ENCODE assay signal across 8 cellular contexts in the genomic region with DNA sequence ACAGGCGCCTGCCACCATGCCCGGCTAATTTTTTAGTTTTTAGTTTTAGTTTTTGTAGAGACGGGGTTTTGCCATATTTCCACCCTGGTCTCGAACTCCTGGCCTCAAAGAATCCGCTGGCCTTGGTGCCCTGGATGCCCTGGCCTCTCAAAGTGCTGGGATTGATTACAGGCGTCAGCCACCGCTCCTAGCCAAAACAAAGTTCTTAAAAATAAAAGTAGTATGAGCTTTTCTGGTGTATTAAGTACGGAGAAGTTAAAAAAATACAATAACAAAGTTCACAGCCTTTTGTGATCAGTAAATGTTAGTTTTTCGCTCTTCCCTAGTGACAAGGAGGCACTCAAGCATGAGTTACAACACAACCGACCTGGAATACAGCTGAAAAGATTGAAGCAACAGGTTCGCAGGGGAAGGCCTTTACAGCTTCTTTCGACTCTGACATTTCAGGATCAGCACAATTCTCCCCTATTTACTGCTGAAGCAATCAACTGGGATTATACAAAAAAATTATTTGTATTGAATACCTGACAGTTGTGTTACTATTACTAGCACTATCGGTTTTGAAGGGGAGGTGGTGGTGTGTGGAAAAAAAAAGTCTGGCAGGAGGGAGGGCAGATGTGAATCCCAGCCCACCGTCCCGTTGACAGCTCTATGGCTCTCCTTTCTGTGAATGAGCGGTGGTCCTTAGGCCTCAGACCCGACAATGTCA. TPM values are rescaled to one million over a fixed set of nuclear protein-coding genes. Genes with fewer than 3 reads are reported as not detected.
DNase-seq lines count a peak whose midpoint lies in the region; ATAC-seq lines count a peak whose summit lies in the region.

No MANE protein-coding gene starts in this region.

- intact Hi-C loops in CD4-positive, alpha-beta memory T cell (cut with micrococcal nuclease) = loop anchor here (1.0 to 10.0 kb wide), 16 partner anchors 49 to 958 kb away; partner anchors contain the start of genes ADH5, DAPP1, EIF4E and H2AZ1

- H3K27me3 ChIP-seq in CD4-positive, alpha-beta memory T cell (ENCODE audit: insufficient read depth, low read length) = no peaks in the 10 kb centered on the region
- no peaks in the 10 kb centered on the region for H3K27me3 ChIP-seq in muscle layer of colon (ENCODE audit: control insufficient read depth in 1 of 2, insufficient read depth in 2 of 2, low read length in 2 of 2)

- peak overlapping the region; percentile 78 to 97 (median 91) for H3K4me3 Mint-ChIP-seq in CD4-positive, alpha-beta memory T cell

- H3K27me3 Mint-ChIP-seq in CD4-positive, alpha-beta memory T cell = no peaks in the 10 kb centered on the region

- H3K27ac Mint-ChIP-seq in CD4-positive, alpha-beta memory T cell = peak overlapping the region; percentile 92 to 100 (median 99)

- H3K9me3 ChIP-seq in CD4-positive, alpha-beta memory T cell (ENCODE audit: control insufficient read depth in 1 of 2, low read length in 2 of 2) = no peaks in the 10 kb centered on the region
- no peaks in the 10 kb centered on the region for H3K9me3 ChIP-seq in muscle layer of colon (ENCODE audit: low read length)

- no peak for DNase-seq in CD4-positive, alpha-beta memory T cell
- peak; percentile 4 for DNase-seq in M059J (ENCODE audit: low read depth)
- DNase-seq in cerebellum (ENCODE audit: low spot score) = peak; percentile 20
- no peak for DNase-seq in NCI-H446 (lab: John Stamatoyannopoulos, UW)

- no peaks in the 10 kb centered on the region for H3K36me3 ChIP-seq in CD4-positive, alpha-beta memory T cell (ENCODE audit: insufficient read depth, low read length)
- H3K36me3 ChIP-seq in muscle layer of colon (ENCODE audit: insufficient read depth, low read length) = no peaks in the 10 kb centered on the region

- H3K36me3 Mint-ChIP-seq in CD4-positive, alpha-beta memory T cell = peaks cover 0 to 2% of the 10 kb centered on the region in 2 donors

- POLR2A ChIA-PET in CD4-positive, alpha-beta memory T cell (lab: Charles Lee; ENCODE audit: partially characterized antibody) = interaction anchor here (0.6 to 5.3 kb wide), 32 partner anchors 11 to 955 kb away, joined by 3 to 80 read pairs (median 4); partner anchors contain the start of genes ADH5, DNAJB14, EIF4E and H2AZ1

- ATAC-seq in HG03460 (IDR thresholded peaks at IDR 0.05; ENCODE audit: unreplicated experiment) (no peak), GM21528 (IDR thresholded peaks at IDR 0.05; ENCODE audit: low FRiP score, unreplicated experiment) (no peak), HG03439 (IDR thresholded peaks at IDR 0.05; ENCODE audit: unreplicated experiment) (no peak)

- H3K27ac ChIP-seq in CD4-positive, alpha-beta memory T cell (ENCODE audit: low read depth, low read length) = peak overlapping the region; percentile 81
- H3K27ac ChIP-seq in muscle layer of colon (ENCODE audit: low read depth, low read length) = peak overlapping the region; percentile 97

- peak overlapping the region; percentile 55 to 85 for H3K4me3 ChIP-seq in CD4-positive, alpha-beta memory T cell (ENCODE audit: low read length in 2 of 2)
- peak overlapping the region; percentile 54 to 80 for H3K4me3 ChIP-seq in muscle layer of colon (ENCODE audit: low read depth in 1 of 2, low read length in 2 of 2)

- peaks cover 19 to 39% (median 30%) of the 10 kb centered on the region in 4 donors for H3K4me1 Mint-ChIP-seq in CD4-positive, alpha-beta memory T cell

- peak overlapping the region; percentile 92 for H3K9ac ChIP-seq in muscle layer of colon (ENCODE audit: low read length)

- CTCF ChIA-PET in CD4-positive, alpha-beta memory T cell (lab: Charles Lee; ENCODE audit: partially characterized antibody) = interaction anchor here (0.8 to 9.7 kb wide), 46 partner anchors 9 to 881 kb away, joined by 3 to 373 read pairs (median 6); partner anchors contain the start of genes ADH5, EIF4E, STPG2 and TRMT10A

- H3K4me1 ChIP-seq in CD4-positive, alpha-beta memory T cell (ENCODE audit: insufficient read depth, low read length) = peaks cover 31% of the 10 kb centered on the region
- H3K4me1 ChIP-seq in muscle layer of colon (ENCODE audit: insufficient read depth, low read length) = peaks cover 14% of the 10 kb centered on the region

- no peaks in the 10 kb centered on the region for H3K9me3 Mint-ChIP-seq in CD4-positive, alpha-beta memory T cell

RNA-seq across cellular contexts. Expression of gene METAP1, which starts 0.9 kb away (rescaled TPM):
- 10 to 100 TPM; 36.4 to 36.7 TPM for total RNA-seq in CD4-positive, alpha-beta memory T cell
- 10 to 100 TPM; 33.5 to 33.6 TPM for polyA plus RNA-seq in CD4-positive, alpha-beta memory T cell
- total RNA-seq in M059J (2014; rRNA removed; shearing (Covaris generic)) = 43.8 and 55.8 TPM in 2 replicates
- 24.9 TPM for total RNA-seq in cerebellum

Comparison
In these comparisons a context has a peak if more than half of its experiments do, and no peak if none do; other contexts are left out.
1. DNase-seq: peak in M059J (single experiment) and cerebellum (single experiment); none in CD4-positive, alpha-beta memory T cell (0 of 5) and NCI-H446 (0 of 2).